In genomic region chr1:234532511-234532922, GRCh38 we compare ENCODE assay signal across 2 cellular contexts.
TF ChIP-seq lines count a peak whose summit lies in the region.

No MANE protein-coding gene starts in this region.

TF ChIP-seq in SK-N-SH, 30 proteins besides CTCF, POLR2A, EP300 and RAD21 (continued from another document):
- TF ChIP-seq, protein P1, sequence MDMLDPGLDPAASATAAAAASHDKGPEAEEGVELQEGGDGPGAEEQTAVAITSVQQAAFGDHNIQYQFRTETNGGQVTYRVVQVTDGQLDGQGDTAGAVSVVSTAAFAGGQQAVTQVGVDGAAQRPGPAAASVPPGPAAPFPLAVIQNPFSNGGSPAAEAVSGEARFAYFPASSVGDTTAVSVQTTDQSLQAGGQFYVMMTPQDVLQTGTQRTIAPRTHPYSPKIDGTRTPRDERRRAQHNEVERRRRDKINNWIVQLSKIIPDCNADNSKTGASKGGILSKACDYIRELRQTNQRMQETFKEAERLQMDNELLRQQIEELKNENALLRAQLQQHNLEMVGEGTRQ (IDR thresholded peaks at IDR 0.05; ENCODE audit: borderline replicate concordance, low read depth, low read length) = no peak
- TF ChIP-seq, protein P2, sequence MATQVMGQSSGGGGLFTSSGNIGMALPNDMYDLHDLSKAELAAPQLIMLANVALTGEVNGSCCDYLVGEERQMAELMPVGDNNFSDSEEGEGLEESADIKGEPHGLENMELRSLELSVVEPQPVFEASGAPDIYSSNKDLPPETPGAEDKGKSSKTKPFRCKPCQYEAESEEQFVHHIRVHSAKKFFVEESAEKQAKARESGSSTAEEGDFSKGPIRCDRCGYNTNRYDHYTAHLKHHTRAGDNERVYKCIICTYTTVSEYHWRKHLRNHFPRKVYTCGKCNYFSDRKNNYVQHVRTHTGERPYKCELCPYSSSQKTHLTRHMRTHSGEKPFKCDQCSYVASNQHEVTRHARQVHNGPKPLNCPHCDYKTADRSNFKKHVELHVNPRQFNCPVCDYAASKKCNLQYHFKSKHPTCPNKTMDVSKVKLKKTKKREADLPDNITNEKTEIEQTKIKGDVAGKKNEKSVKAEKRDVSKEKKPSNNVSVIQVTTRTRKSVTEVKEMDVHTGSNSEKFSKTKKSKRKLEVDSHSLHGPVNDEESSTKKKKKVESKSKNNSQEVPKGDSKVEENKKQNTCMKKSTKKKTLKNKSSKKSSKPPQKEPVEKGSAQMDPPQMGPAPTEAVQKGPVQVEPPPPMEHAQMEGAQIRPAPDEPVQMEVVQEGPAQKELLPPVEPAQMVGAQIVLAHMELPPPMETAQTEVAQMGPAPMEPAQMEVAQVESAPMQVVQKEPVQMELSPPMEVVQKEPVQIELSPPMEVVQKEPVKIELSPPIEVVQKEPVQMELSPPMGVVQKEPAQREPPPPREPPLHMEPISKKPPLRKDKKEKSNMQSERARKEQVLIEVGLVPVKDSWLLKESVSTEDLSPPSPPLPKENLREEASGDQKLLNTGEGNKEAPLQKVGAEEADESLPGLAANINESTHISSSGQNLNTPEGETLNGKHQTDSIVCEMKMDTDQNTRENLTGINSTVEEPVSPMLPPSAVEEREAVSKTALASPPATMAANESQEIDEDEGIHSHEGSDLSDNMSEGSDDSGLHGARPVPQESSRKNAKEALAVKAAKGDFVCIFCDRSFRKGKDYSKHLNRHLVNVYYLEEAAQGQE (IDR thresholded peaks at IDR 0.05; ENCODE audit: low read depth, low read length) = no peak
- TF ChIP-seq FOXJ3 (CRISPR knock-in tag; IDR thresholded peaks at IDR 0.05) = no peak
- TF ChIP-seq GABPA (IDR thresholded peaks at IDR 0.05; ENCODE audit: low read depth) = no peak
- no peak for TF ChIP-seq PBX3 (IDR thresholded peaks at IDR 0.05)
- TF ChIP-seq NFIC (IDR thresholded peaks at IDR 0.05; ENCODE audit: borderline replicate concordance) = no peak
- TF ChIP-seq POLR2AphosphoS5 (IDR thresholded peaks at IDR 0.05; ENCODE audit: low read depth, low read length) = no peak
- TF ChIP-seq EZH2phosphoT487 (IDR thresholded peaks at IDR 0.05; ENCODE audit: borderline replicate concordance, low read depth) = no peak
- TF ChIP-seq NRF1 (IDR thresholded peaks at IDR 0.05; ENCODE audit: low read depth, low read length) = no peak
- TF ChIP-seq TCF12 (IDR thresholded peaks at IDR 0.05) = no peak
- TF ChIP-seq RFX5 (IDR thresholded peaks at IDR 0.05; ENCODE audit: low read length) = no peak
- no peak for TF ChIP-seq SMC3 (IDR thresholded peaks at IDR 0.05; ENCODE audit: low read depth, low read length)
- no peak for TF ChIP-seq SIN3A (IDR thresholded peaks at IDR 0.05; ENCODE audit: borderline replicate concordance, low read depth, low read length)
- no peak for TF ChIP-seq FOSL2 (IDR thresholded peaks at IDR 0.05; ENCODE audit: borderline replicate concordance, low read depth)
- no peak for TF ChIP-seq JUND (IDR thresholded peaks at IDR 0.05)
- TF ChIP-seq, protein P3, sequence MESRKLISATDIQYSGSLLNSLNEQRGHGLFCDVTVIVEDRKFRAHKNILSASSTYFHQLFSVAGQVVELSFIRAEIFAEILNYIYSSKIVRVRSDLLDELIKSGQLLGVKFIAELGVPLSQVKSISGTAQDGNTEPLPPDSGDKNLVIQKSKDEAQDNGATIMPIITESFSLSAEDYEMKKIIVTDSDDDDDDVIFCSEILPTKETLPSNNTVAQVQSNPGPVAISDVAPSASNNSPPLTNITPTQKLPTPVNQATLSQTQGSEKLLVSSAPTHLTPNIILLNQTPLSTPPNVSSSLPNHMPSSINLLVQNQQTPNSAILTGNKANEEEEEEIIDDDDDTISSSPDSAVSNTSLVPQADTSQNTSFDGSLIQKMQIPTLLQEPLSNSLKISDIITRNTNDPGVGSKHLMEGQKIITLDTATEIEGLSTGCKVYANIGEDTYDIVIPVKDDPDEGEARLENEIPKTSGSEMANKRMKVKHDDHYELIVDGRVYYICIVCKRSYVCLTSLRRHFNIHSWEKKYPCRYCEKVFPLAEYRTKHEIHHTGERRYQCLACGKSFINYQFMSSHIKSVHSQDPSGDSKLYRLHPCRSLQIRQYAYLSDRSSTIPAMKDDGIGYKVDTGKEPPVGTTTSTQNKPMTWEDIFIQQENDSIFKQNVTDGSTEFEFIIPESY (IDR thresholded peaks at IDR 0.05; ENCODE audit: borderline replicate concordance, low read depth) = no peak
- TF ChIP-seq, protein P4, sequence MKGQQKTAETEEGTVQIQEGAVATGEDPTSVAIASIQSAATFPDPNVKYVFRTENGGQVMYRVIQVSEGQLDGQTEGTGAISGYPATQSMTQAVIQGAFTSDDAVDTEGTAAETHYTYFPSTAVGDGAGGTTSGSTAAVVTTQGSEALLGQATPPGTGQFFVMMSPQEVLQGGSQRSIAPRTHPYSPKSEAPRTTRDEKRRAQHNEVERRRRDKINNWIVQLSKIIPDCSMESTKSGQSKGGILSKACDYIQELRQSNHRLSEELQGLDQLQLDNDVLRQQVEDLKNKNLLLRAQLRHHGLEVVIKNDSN (IDR thresholded peaks at IDR 0.05; ENCODE audit: borderline replicate concordance, low read depth) = no peak
- no peak for TF ChIP-seq ELF1 (IDR thresholded peaks at IDR 0.05)

TF ChIP-seq in SK-N-SH treated with all-trans-retinoic acid at 6 μM for 48 hours, 23 proteins besides CTCF, POLR2A, EP300 and RAD21:
- TF ChIP-seq TSHZ2 (CRISPR knock-in tag; IDR thresholded peaks at IDR 0.05) (no peak), ARNTL (CRISPR knock-in tag; IDR thresholded peaks at IDR 0.05; ENCODE audit: borderline replicate concordance, low read depth) (no peak), GLIS3 (CRISPR knock-in tag; IDR thresholded peaks at IDR 0.05) (no peak), ZNF70 (CRISPR knock-in tag; IDR thresholded peaks at IDR 0.05) (no peak), ISL1 (CRISPR knock-in tag; IDR thresholded peaks at IDR 0.05) (no peak), ZNF8 (CRISPR knock-in tag; IDR thresholded peaks at IDR 0.05) (no peak)
- TF ChIP-seq, protein P5, sequence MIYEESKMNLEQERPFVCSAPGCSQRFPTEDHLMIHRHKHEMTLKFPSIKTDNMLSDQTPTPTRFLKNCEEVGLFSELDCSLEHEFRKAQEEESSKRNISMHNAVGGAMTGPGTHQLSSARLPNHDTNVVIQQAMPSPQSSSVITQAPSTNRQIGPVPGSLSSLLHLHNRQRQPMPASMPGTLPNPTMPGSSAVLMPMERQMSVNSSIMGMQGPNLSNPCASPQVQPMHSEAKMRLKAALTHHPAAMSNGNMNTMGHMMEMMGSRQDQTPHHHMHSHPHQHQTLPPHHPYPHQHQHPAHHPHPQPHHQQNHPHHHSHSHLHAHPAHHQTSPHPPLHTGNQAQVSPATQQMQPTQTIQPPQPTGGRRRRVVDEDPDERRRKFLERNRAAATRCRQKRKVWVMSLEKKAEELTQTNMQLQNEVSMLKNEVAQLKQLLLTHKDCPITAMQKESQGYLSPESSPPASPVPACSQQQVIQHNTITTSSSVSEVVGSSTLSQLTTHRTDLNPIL (CRISPR knock-in tag; IDR thresholded peaks at IDR 0.05; ENCODE audit: low read depth) = no peak
